9 cellular contexts compared by ENCODE assay signal in genomic region chr16:22198547-22199293, GRCh38. TPM values are rescaled to one million over a fixed set of nuclear protein-coding genes. Genes with fewer than 3 reads are reported as not detected.
DNase-seq lines count a peak whose midpoint lies in the region; ATAC-seq, FAIRE-seq and TF ChIP-seq lines count a peak whose summit lies in the region.
"Had no signal": no experiment of that assay in that cellular context is flagged by ENCODE, and none has a peak within 500 bp of the region (broad histone marks: within the 10 kb centered on the region; RNA-seq: fewer than 3 reads in every experiment).

No MANE protein-coding gene starts in this region.

- peak overlapping the region; percentile 66 for H2AFZ ChIP-seq in keratinocyte (ENCODE audit: control insufficient read depth, low read length)

- no peaks in the 10 kb centered on the region for H3K9me1 ChIP-seq in keratinocyte (ENCODE audit: control insufficient read depth, extremely low read depth, insufficient read depth, low read length)

- H3K36me3 Mint-ChIP-seq in activated naive CD4-positive, alpha-beta T cell treated with anti-CD3 and anti-CD28 coated beads, Interleukin-2, amount 10 ng/mL, durations not matched to agents 7 days and 5 days, result peaks cover 9% of the 10 kb centered on the region
- peaks cover 1 to 4% of the 10 kb centered on the region in 2 donors for H3K36me3 Mint-ChIP-seq in activated T-cell treated with anti-CD3 and anti-CD28 coated beads, Interleukin-2, amount 50 U/mL, for 72 hours (ENCODE audit: insufficient read depth in 2 of 2)

- H3K9me3 ChIP-seq in left ventricle myocardium inferior (replicated peaks) (no peaks in the 10 kb centered on the region), RWPE2 (ENCODE audit: severe bottlenecking) (no peaks in the 10 kb centered on the region), keratinocyte (ENCODE audit: control insufficient read depth, low read depth, low read length) (no peaks in the 10 kb centered on the region)
- H3K9me3 ChIP-seq: Caco-2 had no signal

- no peaks in the 10 kb centered on the region for H3K9me3 Mint-ChIP-seq in activated naive CD4-positive, alpha-beta T cell treated with anti-CD3 and anti-CD28 coated beads, Interleukin-2, amount 10 ng/mL, durations not matched to agents 7 days and 5 days
- H3K9me3 Mint-ChIP-seq in activated T-cell treated with anti-CD3 and anti-CD28 coated beads, Interleukin-2, amount 50 U/mL, for 72 hours, result peaks cover 0 to 5% of the 10 kb centered on the region in 2 donors

- no peaks in the 10 kb centered on the region for H3K27me3 ChIP-seq in left ventricle myocardium inferior (ENCODE audit: low read depth)
- H3K27me3 ChIP-seq in RWPE2 (ENCODE audit: insufficient read depth, poor library complexity, severe bottlenecking), result no peaks in the 10 kb centered on the region
- no peaks in the 10 kb centered on the region for H3K27me3 ChIP-seq in keratinocyte (ENCODE audit: control insufficient read depth, extremely low read depth, insufficient read depth, low read length)

- H3K79me2 ChIP-seq in keratinocyte (ENCODE audit: control insufficient read depth, insufficient read depth, low read length), result no peaks in the 10 kb centered on the region

- peak overlapping the region; percentile 82 for H3K4me2 ChIP-seq in keratinocyte (ENCODE audit: control insufficient read depth, extremely low read depth, insufficient read depth, low read depth, low read length)

- peaks cover 12% of the 10 kb centered on the region for H3K4me1 ChIP-seq in left ventricle myocardium inferior
- H3K4me1 ChIP-seq in RWPE2 (ENCODE audit: insufficient read depth, poor library complexity, severe bottlenecking), result peaks cover 10% of the 10 kb centered on the region
- H3K4me1 ChIP-seq in keratinocyte (ENCODE audit: control insufficient read depth, extremely low read depth, insufficient read depth, low read length), result peaks cover 15% of the 10 kb centered on the region

- intact Hi-C loops in left ventricle myocardium inferior (cut with micrococcal nuclease), result loop anchor here (5.0 kb wide), 1 partner anchor 99 kb away; the partner anchor contains the start of gene POLR3E
- intact Hi-C loops in Right ventricle myocardium inferior (cut with DNase I), result loop anchor here (10.0 kb wide), 2 partner anchors 694 to 1034 kb away; no protein-coding TSS in a partner anchor

- H3K27ac ChIP-seq in left ventricle myocardium inferior (replicated peaks) (peak overlapping the region; percentile 62), RWPE2 (ENCODE audit: poor library complexity, severe bottlenecking) (peak overlapping the region; percentile 57), keratinocyte (ENCODE audit: control insufficient read depth, insufficient read depth, low read length) (peak overlapping the region; percentile 91)

- dilution Hi-C loops in keratinocyte (cut with MboI; ENCODE audit: extremely low pct_ligation_motif_present, low sequenced_read_pairs), result no loop called here

- no peaks in the 10 kb centered on the region for H4K20me1 ChIP-seq in keratinocyte (ENCODE audit: control insufficient read depth, extremely low read depth, insufficient read depth, low read length)

- peaks cover 42% of the 10 kb centered on the region for H3K4me1 Mint-ChIP-seq in activated naive CD4-positive, alpha-beta T cell treated with anti-CD3 and anti-CD28 coated beads, Interleukin-2, amount 10 ng/mL, durations not matched to agents 7 days and 5 days
- H3K4me1 Mint-ChIP-seq in activated T-cell treated with anti-CD3 and anti-CD28 coated beads, Interleukin-2, amount 50 U/mL, for 72 hours (ENCODE audit: low read depth), result peaks cover 43% of the 10 kb centered on the region

- no peak for ATAC-seq in Right ventricle myocardium inferior
- ATAC-seq in RWPE2 (ENCODE audit: low read depth), result no peak
- no peak for ATAC-seq in GM18517 (IDR thresholded peaks at IDR 0.05; ENCODE audit: unreplicated experiment)
- ATAC-seq in activated T-cell treated with anti-CD3 and anti-CD28 coated beads, Interleukin-2, amount 50 U/mL, for 72 hours (replicated peaks in 1 of 2), result no peak

- DNase-seq in left ventricle myocardium inferior (no peak), Right ventricle myocardium inferior (ENCODE audit: missing footprints) (no peak), RWPE2 (ENCODE audit: low spot score) (no peak), keratinocyte (ENCODE audit: low read depth, low spot score) (no peak), ureter (ENCODE audit: low spot score) (no peak)
- DNase-seq in activated naive CD4-positive, alpha-beta T cell treated with anti-CD3 and anti-CD28 coated beads, Interleukin-2, amount 10 ng/mL, durations not matched to agents 7 days and 5 days, result no peak
- no peak for DNase-seq in activated T-cell treated with anti-CD3 and anti-CD28 coated beads, Interleukin-2, amount 50 U/mL, for 72 hours
- DNase-seq: Caco-2 had no signal

- no peak overlapping the region for H3K4me3 Mint-ChIP-seq in activated naive CD4-positive, alpha-beta T cell treated with anti-CD3 and anti-CD28 coated beads, Interleukin-2, amount 10 ng/mL, durations not matched to agents 7 days and 5 days
- no peak overlapping the region for H3K4me3 Mint-ChIP-seq in activated T-cell treated with anti-CD3 and anti-CD28 coated beads, Interleukin-2, amount 50 U/mL, for 72 hours

- no peak for TF ChIP-seq CTCF in left ventricle myocardium inferior (IDR thresholded peaks at IDR 0.05; ENCODE audit: borderline replicate concordance)
- TF ChIP-seq CTCF in RWPE2 (IDR thresholded peaks at IDR 0.05; ENCODE audit: poor library complexity, severe bottlenecking), result peak; percentile 13
- peak in 1 of 3 experiments; percentile 44 for TF ChIP-seq CTCF in keratinocyte (optimal IDR thresholded peaks at IDR 0.05 in 1 of 3, IDR thresholded peaks at IDR 0.05 in 1 of 3, conservative IDR thresholded peaks at IDR 0.05 in 1 of 3; ENCODE audit: extremely low read depth in 1 of 3, insufficient read depth in 2 of 3, low read length in 3 of 3)

- H3K9ac ChIP-seq in keratinocyte (ENCODE audit: control insufficient read depth, extremely low read depth, insufficient read depth, low read length), result peak overlapping the region; percentile 80

- CTCF ChIA-PET in activated naive CD4-positive, alpha-beta T cell treated with anti-CD3 and anti-CD28 coated beads, Interleukin-2, amount 10 ng/mL, durations not matched to agents 7 days and 5 days (lab: Charles Lee), result interaction anchor here (0.8 to 9.2 kb wide), 2 partner anchors 9 to 100 kb away, joined by 3 to 115 read pairs; partner anchors contain the start of gene POLR3E

- peaks cover 15% of the 10 kb centered on the region for H3K27me3 Mint-ChIP-seq in activated naive CD4-positive, alpha-beta T cell treated with anti-CD3 and anti-CD28 coated beads, Interleukin-2, amount 10 ng/mL, durations not matched to agents 7 days and 5 days
- no peaks in the 10 kb centered on the region for H3K27me3 Mint-ChIP-seq in activated T-cell treated with anti-CD3 and anti-CD28 coated beads, Interleukin-2, amount 50 U/mL, for 72 hours (ENCODE audit: low read depth)

- FAIRE-seq in keratinocyte (lab: Jason Lieb, UNC), result no peak

- H3K4me3 ChIP-seq in left ventricle myocardium inferior (no peak overlapping the region), RWPE2 (ENCODE audit: severe bottlenecking) (no peak overlapping the region), keratinocyte (ENCODE audit: control insufficient read depth in 2 of 3, extremely low read depth in 1 of 3, insufficient read depth in 2 of 3, low read depth in 1 of 3, low read length in 3 of 3) (no peak overlapping the region)

- no peak overlapping the region for H3K27ac Mint-ChIP-seq in activated naive CD4-positive, alpha-beta T cell treated with anti-CD3 and anti-CD28 coated beads, Interleukin-2, amount 10 ng/mL, durations not matched to agents 7 days and 5 days
- no peak overlapping the region for H3K27ac Mint-ChIP-seq in activated T-cell treated with anti-CD3 and anti-CD28 coated beads, Interleukin-2, amount 50 U/mL, for 72 hours

- no peaks in the 10 kb centered on the region for H3K36me3 ChIP-seq in left ventricle myocardium inferior
- no peaks in the 10 kb centered on the region for H3K36me3 ChIP-seq in RWPE2 (ENCODE audit: low read depth)
- no peaks in the 10 kb centered on the region for H3K36me3 ChIP-seq in keratinocyte (ENCODE audit: control insufficient read depth in 2 of 2, extremely low read depth in 1 of 2, insufficient read depth in 2 of 2, low read length in 2 of 2)

RNA-seq across cellular contexts. Expression of gene EEF2K, which starts 7.4 kb away (rescaled TPM):
- total RNA-seq in left ventricle myocardium inferior (22.1 TPM), Right ventricle myocardium inferior (28.8 TPM), ureter (52.7 TPM)
- polyA plus RNA-seq in keratinocyte, result 6.5 to 13.0 TPM (median 7.3 TPM) in 3 replicates
- polyA plus RNA-seq in keratinocyte (2011; ENCODE audit: low read depth), result 1.6 TPM
- 4.3 and 5.6 TPM in 2 replicates for polyA plus RNA-seq in keratinocyte (2011; cell fraction: cytosol; rRNA removed)
- 23.8 and 32.8 TPM in 2 replicates for polyA plus RNA-seq in keratinocyte (2011; cell fraction: nucleus; rRNA removed)
- polyA plus RNA-seq in keratinocyte (2012; ENCODE audit: low replicate concordance), result 2.5 and 10.5 TPM in 2 replicates
- polyA minus RNA-seq in keratinocyte, result 27.6 to 53.1 TPM (median 28.7 TPM) in 3 replicates
- 17.3 TPM for polyA minus RNA-seq in keratinocyte (2011; cell fraction: cytosol; rRNA and poly(A)+ RNA removed)
- polyA minus RNA-seq in keratinocyte (2011; cell fraction: nucleus; rRNA and poly(A)+ RNA removed), result 9.8 and 17.9 TPM in 2 replicates
- 10 to 100 TPM; 19.4 to 23.9 TPM for total RNA-seq in activated T-cell treated with anti-CD3 and anti-CD28 coated beads, Interleukin-2, amount 50 U/mL, for 72 hours

RNA-seq across cellular contexts. Expression of gene SDR42E2, which starts 36.4 kb away (rescaled TPM):
- total RNA-seq in left ventricle myocardium inferior (0.08 TPM), Right ventricle myocardium inferior (not detected), ureter (0.18 TPM)
- not detected in 3 replicates for polyA plus RNA-seq in keratinocyte
- polyA plus RNA-seq in keratinocyte (2011; ENCODE audit: low read depth), result not detected
- polyA plus RNA-seq in keratinocyte (2011; cell fraction: cytosol; rRNA removed), result not detected in 2 replicates
- not detected in 2 replicates for polyA plus RNA-seq in keratinocyte (2011; cell fraction: nucleus; rRNA removed)
- polyA plus RNA-seq in keratinocyte (2012; ENCODE audit: low replicate concordance), result not detected in 2 replicates
- 0.33 TPM in 1 of 3 replicates, not detected in the others for polyA minus RNA-seq in keratinocyte
- polyA minus RNA-seq in keratinocyte (2011; cell fraction: cytosol; rRNA and poly(A)+ RNA removed), result not detected
- not detected in 2 replicates for polyA minus RNA-seq in keratinocyte (2011; cell fraction: nucleus; rRNA and poly(A)+ RNA removed)
- under 1 TPM in 1 of 2 donors, not detected in 1; 0.19 TPM for total RNA-seq in activated T-cell treated with anti-CD3 and anti-CD28 coated beads, Interleukin-2, amount 50 U/mL, for 72 hours
- total RNA-seq: Caco-2 had no signal
